ENCODE assay signal across 18 cellular contexts in the genomic region with DNA sequence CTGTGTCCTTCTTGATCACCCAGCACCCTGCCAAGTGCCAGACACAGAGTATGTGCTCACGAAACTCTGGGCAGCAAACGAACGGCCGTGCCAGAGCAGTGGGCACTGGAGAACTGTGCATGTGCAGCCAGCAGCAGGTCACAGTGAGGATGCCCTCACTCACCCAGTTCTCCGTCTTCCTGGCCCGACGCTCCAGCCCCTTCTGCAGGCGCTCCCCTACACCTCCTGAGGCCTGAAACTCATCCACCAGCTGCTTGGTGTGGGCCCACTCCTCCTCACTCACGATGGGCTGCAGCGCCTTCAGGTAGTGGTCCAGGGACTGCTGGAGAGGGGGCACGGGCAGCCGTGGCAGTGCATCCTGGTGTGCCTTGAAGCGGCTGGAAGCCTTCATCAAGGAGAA. TPM values are rescaled to one million over a fixed set of nuclear protein-coding genes. Genes with fewer than 3 reads are reported as not detected.
DNase-seq lines count a peak whose midpoint lies in the region; ATAC-seq, FAIRE-seq and TF ChIP-seq lines count a peak whose summit lies in the region.
"Had no signal": no experiment of that assay in that cellular context is flagged by ENCODE, and none has a peak within 500 bp of the region (broad histone marks: within the 10 kb centered on the region; RNA-seq: fewer than 3 reads in every experiment).

No MANE protein-coding gene starts in this region.

- intact Hi-C loops in body of pancreas (cut with DNase I) (no loop called here), kidney (cut with DNase I) (no loop called here), psoas muscle (cut with DNase I) (no loop called here)

- H3K4me3 ChIP-seq in body of pancreas (no peak overlapping the region), kidney (ENCODE audit: low read length in 2 of 2) (no peak overlapping the region), psoas muscle (no peak overlapping the region)
- no peak overlapping the region for H3K4me3 ChIP-seq in effector memory CD4-positive, alpha-beta T cell (ENCODE audit: insufficient read depth, low read depth, low read length, poor library complexity, severe bottlenecking)
- H3K4me3 ChIP-seq: A549, GM23338 had no signal

- 67 to 75% methylated on average over 11 to 12 of the region's 13 CpGs for WGBS in body of pancreas, 2 donors
- 66 to 77% (median 66%) methylated on average over 13 of the region's 13 CpGs for WGBS in psoas muscle, 3 donors

- TF ChIP-seq CTCF in RWPE1 (conservative IDR thresholded peaks at IDR 0.05; ENCODE audit: low read depth) (no peak), body of pancreas (IDR thresholded peaks at IDR 0.05) (no peak), kidney (IDR thresholded peaks at IDR 0.05; ENCODE audit: borderline replicate concordance, extremely low read depth, insufficient read depth) (no peak), psoas muscle (IDR thresholded peaks at IDR 0.05) (no peak)

- ATAC-seq in body of pancreas (no peak), psoas muscle (no peak)
- ATAC-seq: A549, GM23338 had no signal

- no peak for FAIRE-seq in kidney (lab: Jason Lieb, UNC)
- FAIRE-seq: A549, GM12892, HTR-8/SVneo had no signal

- DNase-seq in RWPE1 (ENCODE audit: low spot score) (no peak), body of pancreas (peak in 1 of 4 donors; percentile 32), kidney (peak; percentile 52), psoas muscle (no peak), LoVo (ENCODE audit: low spot score) (no peak), globus pallidus (ENCODE audit: low spot score) (no peak)
- DNase-seq in central memory CD4-positive, alpha-beta T cell, result no peak
- DNase-seq in effector memory CD4-positive, alpha-beta T cell, result no peak
- DNase-seq: BE2C; Caco-2; CD8-positive, alpha-beta memory T cell; DND-41; GDM1; H9 had no signal

- H3K9me3 ChIP-seq in body of pancreas (no peaks in the 10 kb centered on the region), kidney (ENCODE audit: control insufficient read depth in 1 of 2, low read length in 2 of 2) (no peaks in the 10 kb centered on the region), psoas muscle (no peaks in the 10 kb centered on the region)
- no peaks in the 10 kb centered on the region for H3K9me3 ChIP-seq in effector memory CD4-positive, alpha-beta T cell (ENCODE audit: control insufficient read depth, low read length)
- H3K9me3 ChIP-seq: A549, BE2C, Caco-2 had no signal

- peak overlapping the region; percentile 94 for H3K27ac ChIP-seq in RWPE1
- peak overlapping the region; percentile 65 to 98 (median 79) for H3K27ac ChIP-seq in body of pancreas
- no peak overlapping the region for H3K27ac ChIP-seq in kidney (ENCODE audit: low read depth in 2 of 2, low read length in 2 of 2)
- H3K27ac ChIP-seq in psoas muscle, result peak overlapping the region; percentile 46
- no peak overlapping the region for H3K27ac ChIP-seq in effector memory CD4-positive, alpha-beta T cell (ENCODE audit: insufficient read depth, low read length, poor library complexity, severe bottlenecking)
- H3K27ac ChIP-seq: A549 had no signal

- CTCF ChIA-PET in RWPE1 (lab: Yijun Ruan, JAX), result no interaction called here

- H3K4me1 ChIP-seq in body of pancreas, result peaks cover 66% of the 10 kb centered on the region
- peaks cover 5 to 19% of the 10 kb centered on the region in 2 donors for H3K4me1 ChIP-seq in kidney (ENCODE audit: control insufficient read depth in 1 of 2, insufficient read depth in 1 of 2, low read depth in 1 of 2, low read length in 2 of 2)
- H3K4me1 ChIP-seq in psoas muscle, result peaks cover 49% of the 10 kb centered on the region
- peaks cover 17% of the 10 kb centered on the region for H3K4me1 ChIP-seq in effector memory CD4-positive, alpha-beta T cell (ENCODE audit: control insufficient read depth, insufficient read depth, low read length, poor library complexity, severe bottlenecking)

- H3K27me3 ChIP-seq in body of pancreas (no peaks in the 10 kb centered on the region), psoas muscle (ENCODE audit: insufficient read depth in 3 of 3, low read length in 2 of 3) (no peaks in the 10 kb centered on the region)
- H3K27me3 ChIP-seq in effector memory CD4-positive, alpha-beta T cell (replicated peaks; ENCODE audit: control insufficient read depth, insufficient read depth, low read length, poor library complexity, severe bottlenecking), result no peaks in the 10 kb centered on the region
- H3K27me3 ChIP-seq: BE2C had no signal

- H3K36me3 ChIP-seq in body of pancreas (replicated peaks in 1 of 2; ENCODE audit: insufficient read depth in 1 of 2, low read depth in 2 of 2) (no peaks in the 10 kb centered on the region), kidney (ENCODE audit: control insufficient read depth in 1 of 2, insufficient read depth in 2 of 2, low read length in 2 of 2) (peaks cover 0 to 5% of the 10 kb centered on the region in 2 donors), psoas muscle (ENCODE audit: insufficient read depth in 1 of 2, low read depth in 1 of 2) (peaks cover 0 to 25% of the 10 kb centered on the region in 2 donors)
- H3K36me3 ChIP-seq in effector memory CD4-positive, alpha-beta T cell (ENCODE audit: control insufficient read depth, insufficient read depth, low read length), result no peaks in the 10 kb centered on the region
- H3K36me3 ChIP-seq: BE2C had no signal

- POLR2A ChIA-PET in RWPE1 (lab: Yijun Ruan, JAX; ENCODE audit: low non-redundant PET), result no interaction called here

- no peak overlapping the region for H3K9ac ChIP-seq in kidney (ENCODE audit: low read length in 2 of 2)

- TF ChIP-seq POLR2A in body of pancreas (IDR thresholded peaks at IDR 0.05), result no peak

RNA-seq across cellular contexts. Expression of a gene that starts 2.9 kb away (rescaled TPM):
- 100 to 1,000 TPM in 1 of 2 donors, 10 to 100 TPM in 1; 84.8 to 112 TPM for total RNA-seq in body of pancreas
- 32.3 TPM for total RNA-seq in kidney
- 76.8 TPM for polyA plus RNA-seq in kidney (ENCODE audit: insufficient read depth, low read depth, low replicate concordance)
- 100 to 1,000 TPM; 123 to 229 (median 164) TPM for total RNA-seq in psoas muscle
- polyA plus RNA-seq in psoas muscle, result 100 to 1,000 TPM in 2 of 3 donors, 10 to 100 TPM in 1; 88.7 to 106 (median 100) TPM

RNA-seq across cellular contexts. Expression of a gene that starts 3.6 kb away (rescaled TPM):
- total RNA-seq in body of pancreas, result 10 to 100 TPM; 32.7 to 52.1 TPM
- total RNA-seq in kidney, result 164 TPM
- 161 TPM for polyA plus RNA-seq in kidney (ENCODE audit: insufficient read depth, low read depth, low replicate concordance)
- total RNA-seq in psoas muscle, result 100 to 1,000 TPM in 2 of 4 donors, 10 to 100 TPM in 2; 95.1 to 110 (median 102) TPM
- polyA plus RNA-seq in psoas muscle, result 100 to 1,000 TPM in 1 of 3 donors, 10 to 100 TPM in 2; 54.1 to 109 (median 83.1) TPM

RNA-seq across cellular contexts. Expression of a gene that starts 26.7 kb away (rescaled TPM):
- 1 to 10 TPM; 2.9 to 7.9 TPM for total RNA-seq in body of pancreas
- 9.1 TPM for total RNA-seq in kidney
- 12.1 TPM for polyA plus RNA-seq in kidney (ENCODE audit: insufficient read depth, low read depth, low replicate concordance)
- 1 to 10 TPM; 2.1 to 4.7 (median 4.2) TPM for total RNA-seq in psoas muscle
- 1 to 10 TPM; 2.3 to 5.2 (median 4.7) TPM for polyA plus RNA-seq in psoas muscle

Comparison
In these comparisons a context has a peak if more than half of its experiments do, and no peak if none do; other contexts are left out.
1. H3K27ac ChIP-seq: peak in RWPE1 (single experiment), body of pancreas (4 of 4) and psoas muscle (single experiment); none in kidney (0 of 2) and effector memory CD4-positive, alpha-beta T cell (single experiment).